Comparison of ENCODE assay signal across 1 cellular context in the genomic region with DNA sequence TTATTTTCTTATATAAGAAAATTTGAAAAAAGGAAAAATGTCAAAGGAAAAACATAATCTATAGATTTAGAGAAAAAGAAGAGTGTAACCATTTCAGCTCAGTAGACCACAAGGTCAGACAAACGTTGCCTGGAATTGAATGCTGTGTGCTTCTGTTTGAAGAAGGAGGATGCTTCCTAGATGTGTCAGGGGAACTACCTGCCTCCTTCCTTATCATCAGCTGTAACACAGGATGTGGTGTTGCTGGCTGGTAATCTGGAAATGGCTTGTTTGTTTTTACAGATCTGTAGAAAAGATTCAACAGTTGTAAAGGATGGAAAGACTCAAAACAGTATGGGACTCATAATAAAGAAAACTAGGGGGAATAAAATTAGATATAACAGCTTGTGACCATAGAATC.
TF ChIP-seq lines count a peak whose summit lies in the region.

No MANE protein-coding gene starts in this region.

TF ChIP-seq in IMR-90, 13 proteins besides CTCF, POLR2A, EP300 and RAD21 (continued from another document):
- no peak for TF ChIP-seq NFE2L2 (IDR thresholded peaks at IDR 0.05; ENCODE audit: low read depth, low read length)
- TF ChIP-seq, protein P1, sequence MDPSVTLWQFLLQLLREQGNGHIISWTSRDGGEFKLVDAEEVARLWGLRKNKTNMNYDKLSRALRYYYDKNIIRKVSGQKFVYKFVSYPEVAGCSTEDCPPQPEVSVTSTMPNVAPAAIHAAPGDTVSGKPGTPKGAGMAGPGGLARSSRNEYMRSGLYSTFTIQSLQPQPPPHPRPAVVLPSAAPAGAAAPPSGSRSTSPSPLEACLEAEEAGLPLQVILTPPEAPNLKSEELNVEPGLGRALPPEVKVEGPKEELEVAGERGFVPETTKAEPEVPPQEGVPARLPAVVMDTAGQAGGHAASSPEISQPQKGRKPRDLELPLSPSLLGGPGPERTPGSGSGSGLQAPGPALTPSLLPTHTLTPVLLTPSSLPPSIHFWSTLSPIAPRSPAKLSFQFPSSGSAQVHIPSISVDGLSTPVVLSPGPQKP (IDR thresholded peaks at IDR 0.05; ENCODE audit: borderline replicate concordance, low read depth, low read length) = no peak
- TF ChIP-seq FOS (IDR thresholded peaks at IDR 0.05; ENCODE audit: low read depth, low read length) = no peak
- TF ChIP-seq CHD1 (IDR thresholded peaks at IDR 0.05; ENCODE audit: low read depth, low read length) = no peak
TF ChIP-seq in IMR-90: peak in this region for 0.
